ENCODE assay signal across 9 cellular contexts in the genomic region with DNA sequence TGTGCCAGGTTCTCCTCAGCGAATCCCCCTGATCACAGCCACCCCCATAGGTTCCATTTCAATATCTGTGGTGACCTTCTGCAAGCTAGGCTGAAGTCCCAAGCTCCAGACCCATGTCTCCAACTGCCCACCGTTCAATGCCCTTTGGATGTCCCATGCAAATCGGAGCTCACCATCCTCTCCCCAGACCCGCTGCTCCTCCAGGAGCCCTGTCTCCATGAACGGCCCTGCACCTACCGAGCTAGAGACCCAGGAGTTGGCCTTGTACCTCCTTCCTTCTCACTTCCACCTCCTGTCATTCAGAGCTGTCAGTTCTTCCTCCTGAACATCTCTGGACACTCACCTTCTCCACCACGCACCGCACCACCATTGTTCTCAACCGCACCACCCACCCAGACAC. TPM values are rescaled to one million over a fixed set of nuclear protein-coding genes. Genes with fewer than 3 reads are reported as not detected.
A peak's percentile ranks its signal among the peaks of the same experiment; 100 is the strongest.
DNase-seq lines count a peak whose midpoint lies in the region; ATAC-seq and TF ChIP-seq lines count a peak whose summit lies in the region.
"Had no signal": no experiment of that assay in that cellular context is flagged by ENCODE, and none has a peak within 500 bp of the region (broad histone marks: within the 10 kb centered on the region; RNA-seq: fewer than 3 reads in every experiment).

No MANE protein-coding gene starts in this region.

- peak overlapping the region; percentile 97 for H3K4me3 Mint-ChIP-seq in T-helper 17 cell

- TF ChIP-seq CTCF in GM12865 (IDR thresholded peaks at IDR 0.05; ENCODE audit: insufficient read depth, low read depth, low read length, missing control alignments) = no peak
- TF ChIP-seq CTCF in fibroblast of villous mesenchyme (IDR thresholded peaks at IDR 0.05; ENCODE audit: insufficient read depth, low read depth, low read length) = no peak

- ATAC-seq in T-helper 17 cell = no peak
- ATAC-seq in HG02870 (IDR thresholded peaks at IDR 0.05; ENCODE audit: unreplicated experiment) = no peak
- ATAC-seq in GM21619 (IDR thresholded peaks at IDR 0.05; ENCODE audit: unreplicated experiment) = no peak

- DNase-seq in GM12865 (ENCODE audit: low read depth) (no peak), T-helper 17 cell (no peak), fibroblast of villous mesenchyme (ENCODE audit: low read depth) (no peak), skeletal muscle cell (ENCODE audit: low read depth) (no peak), midbrain (lab: John Stamatoyannopoulos, UW) (no peak), COR-L47 (lab: John Stamatoyannopoulos, UW) (no peak)
- DNase-seq: stimulated activated CD4-positive, alpha-beta T cell treated with anti-CD3 and anti-CD28 coated beads, Interleukin-2, amount 100 ng/mL, for 48 hours had no signal

- peak overlapping the region; percentile 71 for H3K4me3 ChIP-seq in GM12865 (ENCODE audit: low read depth, low read length)
- peak overlapping the region; percentile 88 for H3K4me3 ChIP-seq in fibroblast of villous mesenchyme (ENCODE audit: low read depth, low read length)
- peak overlapping the region; percentile 82 for H3K4me3 ChIP-seq in skeletal muscle cell (ENCODE audit: low read depth, low read length)

- H3K27me3 Mint-ChIP-seq in T-helper 17 cell = peaks cover 4% of the 10 kb centered on the region

- peaks cover 23% of the 10 kb centered on the region for H3K4me1 Mint-ChIP-seq in T-helper 17 cell

- no peaks in the 10 kb centered on the region for H3K36me3 Mint-ChIP-seq in T-helper 17 cell (ENCODE audit: low read depth)

- peak overlapping the region; percentile 96 for H3K27ac Mint-ChIP-seq in T-helper 17 cell

- no peaks in the 10 kb centered on the region for H3K9me3 ChIP-seq in T-helper 17 cell (ENCODE audit: control insufficient read depth, low read length, poor library complexity, severe bottlenecking)

RNA-seq across cellular contexts. Expression of a gene that starts 1.0 kb away (rescaled TPM):
- total RNA-seq in T-helper 17 cell (10 to 100 TPM; 19.1 to 19.8 TPM), fibroblast of villous mesenchyme (26.3 and 28.3 TPM in 2 replicates)
